ENCODE assay signal across 16 cellular contexts in genomic region chr6:49052901-49053300, GRCh38.
"Had no signal": no experiment of that assay in that cellular context is flagged by ENCODE, and none has a peak within 500 bp of the region (broad histone marks: within the 10 kb centered on the region; RNA-seq: fewer than 3 reads in every experiment).

No MANE protein-coding gene starts in this region.

- H3K4me3 ChIP-seq: hepatocyte, mucosa of descending colon, right atrium auricular region, smooth muscle cell had no signal

- H3K4me1 ChIP-seq: right atrium auricular region had no signal

- H3K36me3 ChIP-seq: neutrophil, right atrium auricular region had no signal

- H3K27me3 Mint-ChIP-seq: central memory CD8-positive, alpha-beta T cell; naive thymus-derived CD8-positive, alpha-beta T cell; type B pancreatic cell had no signal

- H3K9me3 Mint-ChIP-seq: type B pancreatic cell had no signal

- H3K36me3 Mint-ChIP-seq: naive thymus-derived CD8-positive, alpha-beta T cell; type B pancreatic cell had no signal

- H3K4me2 ChIP-seq: hepatocyte, smooth muscle cell had no signal

- H3K27me3 ChIP-seq: hepatocyte, neutrophil, right atrium auricular region had no signal

- H3K4me1 Mint-ChIP-seq: central memory CD8-positive, alpha-beta T cell; naive thymus-derived CD8-positive, alpha-beta T cell had no signal

- DNase-seq: effector memory CD4-positive, alpha-beta T cell; erythroblast; head of caudate nucleus; mucosa of descending colon; naive thymus-derived CD8-positive, alpha-beta T cell; posterior cingulate gyrus; stimulated activated CD4-positive, alpha-beta T cell treated with anti-CD3 and anti-CD28 coated beads, Interleukin-2, amount 100 ng/mL, for 48 hours; stimulated activated naive CD4-positive, alpha-beta T cell treated with Interleukin-2 at 50 U/mL for 16 hours had no signal

- ATAC-seq: left lobe of liver; mucosa of descending colon; naive thymus-derived CD8-positive, alpha-beta T cell had no signal

- FAIRE-seq: urothelium cell line had no signal

- H3K9me3 ChIP-seq: mucosa of descending colon, neutrophil, right atrium auricular region had no signal

- H3K27ac ChIP-seq: hepatocyte, neutrophil, right atrium auricular region had no signal

- H3K4me3 Mint-ChIP-seq: central memory CD8-positive, alpha-beta T cell; naive thymus-derived CD8-positive, alpha-beta T cell; type B pancreatic cell had no signal

- H2AFZ ChIP-seq: hepatocyte had no signal

- H3K79me2 ChIP-seq: hepatocyte had no signal

- H3K27ac Mint-ChIP-seq: naive thymus-derived CD8-positive, alpha-beta T cell; type B pancreatic cell had no signal
